ENCODE assay signal across 14 cellular contexts in the genomic region with DNA sequence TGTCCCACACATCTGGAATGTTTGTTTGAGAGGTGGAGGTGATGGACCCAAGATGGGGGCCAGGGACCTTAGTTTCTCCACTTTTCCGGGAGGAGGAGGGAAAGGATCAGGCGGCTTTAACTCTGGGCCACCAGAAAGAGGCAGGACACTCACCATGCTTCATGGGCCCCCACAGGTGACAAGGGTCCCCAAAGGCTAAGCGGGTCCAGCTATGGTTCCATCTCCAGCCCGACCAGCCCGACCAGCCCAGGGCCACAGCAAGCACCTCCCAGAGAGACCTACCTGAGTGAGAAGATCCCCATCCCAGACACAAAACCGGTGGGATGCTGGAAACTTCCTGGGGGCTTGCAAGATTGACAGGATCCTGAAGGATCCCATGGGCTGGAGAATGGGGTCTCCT. TPM values are rescaled to one million over a fixed set of nuclear protein-coding genes. Genes with fewer than 3 reads are reported as not detected.
"Had no signal": no experiment of that assay in that cellular context is flagged by ENCODE, and none has a peak within 500 bp of the region (broad histone marks: within the 10 kb centered on the region; RNA-seq: fewer than 3 reads in every experiment).

No MANE protein-coding gene starts in this region.

- H3K36me3 ChIP-seq: right atrium auricular region had no signal

- H3K9me3 ChIP-seq: body of pancreas, right atrium auricular region had no signal

- H3K4me3 ChIP-seq: body of pancreas, smooth muscle cell had no signal

- ATAC-seq: activated CD4-positive, CD25-positive, alpha-beta regulatory T cell treated with anti-CD3 and anti-CD28 coated beads, Interleukin-2, amount 50 U/mL, for 24 hours; body of pancreas had no signal

- DNase-seq: activated effector memory CD4-positive, alpha-beta T cell treated with Interleukin-2 at 50 U/mL for 16 hours; activated T-cell treated with anti-CD3 and anti-CD28 coated beads, Interleukin-2, amount 50 U/mL, for 24 hours; amniotic stem cell; dermis blood vessel endothelial cell; immature natural killer cell; naive B cell; SW 1271 had no signal

- H3K27me3 ChIP-seq: body of pancreas, right atrium auricular region had no signal

RNA-seq across cellular contexts. Expression of gene CATIP, which starts 26.1 kb away (rescaled TPM):
- total RNA-seq: left lobe of liver, posterior vena cava, right atrium auricular region, smooth muscle cell, subcutaneous adipose tissue had no signal

RNA-seq across cellular contexts. Expression of gene VIL1, which starts 36.1 kb away (rescaled TPM):
- total RNA-seq: dermis blood vessel endothelial cell, posterior vena cava, right atrium auricular region, smooth muscle cell, subcutaneous adipose tissue had no signal
